In genomic region chr5:135662683-135663082, GRCh38 we compare ENCODE assay signal across 1 cellular context.
TF ChIP-seq lines count a peak whose summit lies in the region.

No MANE protein-coding gene starts in this region.

TF ChIP-seq in GM23338, 12 proteins besides CTCF, POLR2A, EP300 and RAD21 (continued from another document):
- TF ChIP-seq, protein P1, sequence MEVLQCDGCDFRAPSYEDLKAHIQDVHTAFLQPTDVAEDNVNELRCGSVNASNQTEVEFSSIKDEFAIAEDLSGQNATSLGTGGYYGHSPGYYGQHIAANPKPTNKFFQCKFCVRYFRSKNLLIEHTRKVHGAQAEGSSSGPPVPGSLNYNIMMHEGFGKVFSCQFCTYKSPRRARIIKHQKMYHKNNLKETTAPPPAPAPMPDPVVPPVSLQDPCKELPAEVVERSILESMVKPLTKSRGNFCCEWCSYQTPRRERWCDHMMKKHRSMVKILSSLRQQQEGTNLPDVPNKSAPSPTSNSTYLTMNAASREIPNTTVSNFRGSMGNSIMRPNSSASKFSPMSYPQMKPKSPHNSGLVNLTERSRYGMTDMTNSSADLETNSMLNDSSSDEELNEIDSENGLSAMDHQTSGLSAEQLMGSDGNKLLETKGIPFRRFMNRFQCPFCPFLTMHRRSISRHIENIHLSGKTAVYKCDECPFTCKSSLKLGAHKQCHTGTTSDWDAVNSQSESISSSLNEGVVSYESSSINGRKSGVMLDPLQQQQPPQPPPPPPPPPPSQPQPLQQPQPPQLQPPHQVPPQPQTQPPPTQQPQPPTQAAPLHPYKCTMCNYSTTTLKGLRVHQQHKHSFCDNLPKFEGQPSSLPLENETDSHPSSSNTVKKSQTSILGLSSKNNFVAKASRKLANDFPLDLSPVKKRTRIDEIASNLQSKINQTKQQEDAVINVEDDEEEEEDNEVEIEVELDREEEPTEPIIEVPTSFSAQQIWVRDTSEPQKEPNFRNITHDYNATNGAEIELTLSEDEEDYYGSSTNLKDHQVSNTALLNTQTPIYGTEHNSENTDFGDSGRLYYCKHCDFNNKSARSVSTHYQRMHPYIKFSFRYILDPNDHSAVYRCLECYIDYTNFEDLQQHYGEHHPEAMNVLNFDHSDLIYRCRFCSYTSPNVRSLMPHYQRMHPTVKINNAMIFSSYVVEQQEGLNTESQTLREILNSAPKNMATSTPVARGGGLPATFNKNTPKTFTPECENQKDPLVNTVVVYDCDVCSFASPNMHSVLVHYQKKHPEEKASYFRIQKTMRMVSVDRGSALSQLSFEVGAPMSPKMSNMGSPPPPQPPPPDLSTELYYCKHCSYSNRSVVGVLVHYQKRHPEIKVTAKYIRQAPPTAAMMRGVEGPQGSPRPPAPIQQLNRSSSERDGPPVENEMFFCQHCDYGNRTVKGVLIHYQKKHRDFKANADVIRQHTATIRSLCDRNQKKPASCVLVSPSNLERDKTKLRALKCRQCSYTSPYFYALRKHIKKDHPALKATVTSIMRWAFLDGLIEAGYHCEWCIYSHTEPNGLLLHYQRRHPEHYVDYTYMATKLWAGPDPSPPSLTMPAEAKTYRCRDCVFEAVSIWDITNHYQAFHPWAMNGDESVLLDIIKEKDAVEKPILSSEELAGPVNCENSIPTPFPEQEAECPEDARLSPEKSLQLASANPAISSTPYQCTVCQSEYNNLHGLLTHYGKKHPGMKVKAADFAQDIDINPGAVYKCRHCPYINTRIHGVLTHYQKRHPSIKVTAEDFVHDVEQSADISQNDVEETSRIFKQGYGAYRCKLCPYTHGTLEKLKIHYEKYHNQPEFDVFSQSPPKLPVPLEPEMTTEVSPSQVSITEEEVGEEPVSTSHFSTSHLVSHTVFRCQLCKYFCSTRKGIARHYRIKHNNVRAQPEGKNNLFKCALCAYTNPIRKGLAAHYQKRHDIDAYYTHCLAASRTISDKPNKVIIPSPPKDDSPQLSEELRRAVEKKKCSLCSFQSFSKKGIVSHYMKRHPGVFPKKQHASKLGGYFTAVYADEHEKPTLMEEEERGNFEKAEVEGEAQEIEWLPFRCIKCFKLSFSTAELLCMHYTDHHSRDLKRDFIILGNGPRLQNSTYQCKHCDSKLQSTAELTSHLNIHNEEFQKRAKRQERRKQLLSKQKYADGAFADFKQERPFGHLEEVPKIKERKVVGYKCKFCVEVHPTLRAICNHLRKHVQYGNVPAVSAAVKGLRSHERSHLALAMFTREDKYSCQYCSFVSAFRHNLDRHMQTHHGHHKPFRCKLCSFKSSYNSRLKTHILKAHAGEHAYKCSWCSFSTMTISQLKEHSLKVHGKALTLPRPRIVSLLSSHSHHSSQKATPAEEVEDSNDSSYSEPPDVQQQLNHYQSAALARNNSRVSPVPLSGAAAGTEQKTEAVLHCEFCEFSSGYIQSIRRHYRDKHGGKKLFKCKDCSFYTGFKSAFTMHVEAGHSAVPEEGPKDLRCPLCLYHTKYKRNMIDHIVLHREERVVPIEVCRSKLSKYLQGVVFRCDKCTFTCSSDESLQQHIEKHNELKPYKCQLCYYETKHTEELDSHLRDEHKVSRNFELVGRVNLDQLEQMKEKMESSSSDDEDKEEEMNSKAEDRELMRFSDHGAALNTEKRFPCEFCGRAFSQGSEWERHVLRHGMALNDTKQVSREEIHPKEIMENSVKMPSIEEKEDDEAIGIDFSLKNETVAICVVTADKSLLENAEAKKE (CRISPR knock-in tag; IDR thresholded peaks at IDR 0.05), result 0 out of 2 replicates have a peak, but pooled peaks have one; percentile 13
